ENCODE assay signal across 8 cellular contexts in the genomic region with DNA sequence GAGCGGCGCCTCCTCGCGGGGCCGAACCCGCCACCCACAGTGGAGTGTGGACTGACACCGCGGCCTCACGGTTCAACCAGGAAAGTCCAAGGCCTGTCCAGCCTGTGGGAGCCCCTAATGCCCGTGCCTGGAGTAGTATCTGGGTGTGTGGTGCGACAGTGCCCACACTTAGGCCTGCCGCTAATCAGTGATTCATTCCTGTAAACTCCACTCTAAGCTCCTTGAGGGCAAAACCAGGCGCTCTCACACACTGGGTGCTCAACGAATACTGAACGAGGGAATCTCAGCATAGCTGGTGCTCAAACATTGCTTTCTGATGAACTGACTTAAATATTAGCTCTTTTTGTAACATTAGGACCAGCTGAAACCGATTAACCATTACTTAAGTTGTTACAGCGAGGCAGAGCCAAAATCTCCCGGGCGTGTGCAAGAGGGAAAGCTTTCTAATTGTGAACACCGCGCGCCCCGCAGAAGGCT. TPM values are rescaled to one million over a fixed set of nuclear protein-coding genes. Genes with fewer than 3 reads are reported as not detected.
A peak's percentile ranks its signal among the peaks of the same experiment; 100 is the strongest.
DNase-seq lines count a peak whose midpoint lies in the region; ATAC-seq lines count a peak whose summit lies in the region.

No MANE protein-coding gene starts in this region.

- peaks cover 3% of the 10 kb centered on the region for H3K4me1 ChIP-seq in right cardiac atrium (ENCODE audit: control insufficient read depth, insufficient read depth, low read length)

- no peak for DNase-seq in T-helper 2 cell treated with Interferon-gamma antibody and Interleukin-4, amounts not matched to agents 5 μg/mL and 100 μg/mL, for 36 hours (ENCODE audit: low spot score)
- no peak for DNase-seq in T-helper 2 cell
- no peak for DNase-seq in activated T-helper 2 cell treated with anti-CD3 and anti-CD28 coated beads, Interferon-gamma antibody, Interleukin-2, Interleukin-4, amounts not matched to agents 10 μg/mL and 5 μg/mL and 100 μg/mL, durations not matched to agents 14 hours and 24 hours and 36 hours (ENCODE audit: low spot score)
- no peak for DNase-seq in right cardiac atrium
- DNase-seq in sciatic nerve (ENCODE audit: low spot score): no peak
- no peak for DNase-seq in NK-92 treated with Interleukin-12 subunit alpha and Interleukin-12 subunit beta, amount 100 ng/mL, for 24 hours (lab: John Stamatoyannopoulos, UW)
- DNase-seq in Kasumi-1 (lab: John Stamatoyannopoulos, UW): no peak

- H3K27me3 ChIP-seq in right cardiac atrium (ENCODE audit: control insufficient read depth, insufficient read depth): no peaks in the 10 kb centered on the region

- WGBS in right cardiac atrium: 26% methylated on average over 23 of the region's 23 CpGs

- no peaks in the 10 kb centered on the region for H3K9me3 ChIP-seq in right cardiac atrium (ENCODE audit: control insufficient read depth, low read length)

- H3K36me3 Mint-ChIP-seq in T-helper 2 cell treated with Interferon-gamma antibody and Interleukin-4, amounts not matched to agents 5 μg/mL and 100 μg/mL, for 36 hours (ENCODE audit: low read depth): no peaks in the 10 kb centered on the region
- no peaks in the 10 kb centered on the region for H3K36me3 Mint-ChIP-seq in activated T-helper 2 cell treated with anti-CD3 and anti-CD28 coated beads, Interferon-gamma antibody, Interleukin-2, Interleukin-4, amounts not matched to agents 10 μg/mL and 5 μg/mL and 100 μg/mL, durations not matched to agents 14 hours and 24 hours and 36 hours (ENCODE audit: low read depth)

- H3K27me3 Mint-ChIP-seq in T-helper 2 cell treated with Interferon-gamma antibody and Interleukin-4, amounts not matched to agents 5 μg/mL and 100 μg/mL, for 36 hours (ENCODE audit: low read depth): peaks cover 44% of the 10 kb centered on the region
- peaks cover 54% of the 10 kb centered on the region for H3K27me3 Mint-ChIP-seq in activated T-helper 2 cell treated with anti-CD3 and anti-CD28 coated beads, Interferon-gamma antibody, Interleukin-2, Interleukin-4, amounts not matched to agents 10 μg/mL and 5 μg/mL and 100 μg/mL, durations not matched to agents 14 hours and 24 hours and 36 hours (ENCODE audit: low read depth)

- ATAC-seq in HG03139 (IDR thresholded peaks at IDR 0.05; ENCODE audit: unreplicated experiment) (peak; percentile 1), right cardiac atrium (peak; percentile 61 to 71), sciatic nerve (peak; percentile 66)

- peak overlapping the region; percentile 69 for H3K4me3 ChIP-seq in right cardiac atrium (ENCODE audit: low read length)

- intact Hi-C loops in activated T-helper 2 cell treated with anti-CD3 and anti-CD28 coated beads, Interferon-gamma antibody, Interleukin-2, Interleukin-4, amounts not matched to agents 10 μg/mL and 5 μg/mL and 100 μg/mL, durations not matched to agents 14 hours and 24 hours and 36 hours (cut with micrococcal nuclease): loop anchor here (5.0 kb wide), 5 partner anchors 41 to 269 kb away; a partner anchor contains a TSS
- intact Hi-C loops in right cardiac atrium (cut with DNase I) (no loop called here), sciatic nerve (cut with DNase I) (no loop called here)

- H3K4me3 Mint-ChIP-seq in T-helper 2 cell treated with Interferon-gamma antibody and Interleukin-4, amounts not matched to agents 5 μg/mL and 100 μg/mL, for 36 hours: peak overlapping the region; percentile 48
- H3K4me3 Mint-ChIP-seq in activated T-helper 2 cell treated with anti-CD3 and anti-CD28 coated beads, Interferon-gamma antibody, Interleukin-2, Interleukin-4, amounts not matched to agents 10 μg/mL and 5 μg/mL and 100 μg/mL, durations not matched to agents 14 hours and 24 hours and 36 hours (ENCODE audit: low read depth): peak overlapping the region; percentile 66

- peaks cover 27% of the 10 kb centered on the region for H3K4me1 Mint-ChIP-seq in T-helper 2 cell treated with Interferon-gamma antibody and Interleukin-4, amounts not matched to agents 5 μg/mL and 100 μg/mL, for 36 hours (ENCODE audit: low read depth)
- H3K4me1 Mint-ChIP-seq in activated T-helper 2 cell treated with anti-CD3 and anti-CD28 coated beads, Interferon-gamma antibody, Interleukin-2, Interleukin-4, amounts not matched to agents 10 μg/mL and 5 μg/mL and 100 μg/mL, durations not matched to agents 14 hours and 24 hours and 36 hours (ENCODE audit: low read depth): peaks cover 34% of the 10 kb centered on the region

- peak overlapping the region; percentile 78 for H3K27ac ChIP-seq in right cardiac atrium (ENCODE audit: low read length)

- H3K27ac Mint-ChIP-seq in T-helper 2 cell treated with Interferon-gamma antibody and Interleukin-4, amounts not matched to agents 5 μg/mL and 100 μg/mL, for 36 hours: no peak overlapping the region
- H3K27ac Mint-ChIP-seq in activated T-helper 2 cell treated with anti-CD3 and anti-CD28 coated beads, Interferon-gamma antibody, Interleukin-2, Interleukin-4, amounts not matched to agents 10 μg/mL and 5 μg/mL and 100 μg/mL, durations not matched to agents 14 hours and 24 hours and 36 hours: no peak overlapping the region

- no peaks in the 10 kb centered on the region for H3K9me3 Mint-ChIP-seq in T-helper 2 cell treated with Interferon-gamma antibody and Interleukin-4, amounts not matched to agents 5 μg/mL and 100 μg/mL, for 36 hours
- H3K9me3 Mint-ChIP-seq in activated T-helper 2 cell treated with anti-CD3 and anti-CD28 coated beads, Interferon-gamma antibody, Interleukin-2, Interleukin-4, amounts not matched to agents 10 μg/mL and 5 μg/mL and 100 μg/mL, durations not matched to agents 14 hours and 24 hours and 36 hours: no peaks in the 10 kb centered on the region

RNA-seq across cellular contexts. Expression of a gene that starts 0.6 kb away (rescaled TPM):
- 8.7 and 9.6 TPM in 2 replicates for total RNA-seq in activated T-helper 2 cell treated with anti-CD3 and anti-CD28 coated beads, Interferon-gamma antibody, Interleukin-2, Interleukin-4, amounts not matched to agents 10 μg/mL and 5 μg/mL and 100 μg/mL, durations not matched to agents 14 hours and 24 hours and 36 hours
- total RNA-seq in right cardiac atrium: 1 to 10 TPM; 5.1 to 9.9 (median 6.4) TPM
- 4.9 TPM for polyA plus RNA-seq in right cardiac atrium
- total RNA-seq in sciatic nerve: 8.8 TPM

Comparison
In these comparisons a context has a peak if more than half of its experiments do, and no peak if none do; other contexts are left out.
1. ATAC-seq: peak in every context shown above with its lines; median percentile 66 in right cardiac atrium; 66 in sciatic nerve; 1 in HG03139.